ENCODE assay signal across 17 cellular contexts in the genomic region with DNA sequence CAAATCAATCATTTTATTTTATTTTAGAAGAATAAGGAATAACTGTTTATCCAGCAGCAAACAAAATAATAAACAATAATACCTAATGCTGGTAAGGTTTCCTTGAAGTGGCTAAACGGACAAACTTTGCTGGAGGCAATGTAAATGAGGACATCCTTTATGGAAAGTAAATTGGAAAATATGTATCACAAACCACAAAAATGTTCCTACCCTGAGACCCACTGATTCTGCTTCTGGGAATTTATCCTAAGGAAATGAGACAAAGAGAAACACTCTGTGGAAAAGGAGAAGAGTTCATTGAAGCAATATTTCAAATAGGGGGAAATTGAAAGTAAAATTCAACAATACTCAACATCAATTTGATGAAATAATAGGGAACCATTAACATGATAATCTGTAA. TPM values are rescaled to one million over a fixed set of nuclear protein-coding genes. Genes with fewer than 3 reads are reported as not detected.
DNase-seq lines count a peak whose midpoint lies in the region; ATAC-seq and TF ChIP-seq lines count a peak whose summit lies in the region.
"Had no signal": no experiment of that assay in that cellular context is flagged by ENCODE, and none has a peak within 500 bp of the region (broad histone marks: within the 10 kb centered on the region; RNA-seq: fewer than 3 reads in every experiment).

No MANE protein-coding gene starts in this region.

- H3K4me2 ChIP-seq in fibroblast of lung (ENCODE audit: extremely low read depth, insufficient read depth, low read length) = no peak overlapping the region
- no peak overlapping the region for H3K4me2 ChIP-seq in trophoblast cell (ENCODE audit: low read length)

- H3K4me3 ChIP-seq in fibroblast of lung (replicated peaks in 1 of 4; ENCODE audit: control extremely low read depth in 1 of 4, insufficient read depth in 1 of 4, low read depth in 3 of 4, low read length in 4 of 4) = no peak overlapping the region
- no peak overlapping the region for H3K4me3 ChIP-seq in trophoblast cell (ENCODE audit: low read depth, low read length)
- H3K4me3 ChIP-seq in upper lobe of left lung = no peak overlapping the region
- H3K4me3 ChIP-seq: right atrium auricular region had no signal

- no peaks in the 10 kb centered on the region for H4K20me1 ChIP-seq in fibroblast of lung (ENCODE audit: control insufficient read depth, extremely low read depth, insufficient read depth, low read length)

- H3K9me3 ChIP-seq in fibroblast of lung (ENCODE audit: control insufficient read depth, insufficient read depth, low read depth, low read length) = no peaks in the 10 kb centered on the region
- H3K9me3 ChIP-seq in trophoblast cell (ENCODE audit: insufficient read depth, low read depth, low read length) = no peaks in the 10 kb centered on the region
- no peaks in the 10 kb centered on the region for H3K9me3 ChIP-seq in upper lobe of left lung
- H3K9me3 ChIP-seq: right atrium auricular region had no signal

- H3K18ac ChIP-seq in trophoblast cell (ENCODE audit: low read length) = no peak overlapping the region

- H3K79me1 ChIP-seq in trophoblast cell (ENCODE audit: low read length) = peaks cover 3% of the 10 kb centered on the region

- CTCF ChIA-PET in HEK293T (lab: Yijun Ruan, JAX) = no interaction called here

- H3K14ac ChIP-seq in trophoblast cell (ENCODE audit: low read length) = no peak overlapping the region

- H4K8ac ChIP-seq in trophoblast cell (ENCODE audit: low read depth, low read length) = no peak overlapping the region

- no peak for TF ChIP-seq EP300 in upper lobe of left lung (IDR thresholded peaks at IDR 0.05)

- WGBS in trophoblast cell (ENCODE audit: extremely low coverage, insufficient coverage, insufficient read length) = no CpG with 5 or more reads among the region's 1 CpG
- 41 to 60% methylated on average over 1 of the region's 1 CpG for WGBS in upper lobe of left lung, 2 donors

- ATAC-seq in upper lobe of left lung (ENCODE audit: low FRiP score in 2 of 2) = no peak
- ATAC-seq in GM21526 (IDR thresholded peaks at IDR 0.05; ENCODE audit: low FRiP score, unreplicated experiment) = no peak

- POLR2A ChIA-PET in HEK293T (lab: Yijun Ruan, JAX) = no interaction called here

- H3K23ac ChIP-seq in trophoblast cell (ENCODE audit: low read length) = no peak overlapping the region

- H3K9ac ChIP-seq in fibroblast of lung (ENCODE audit: insufficient read depth, low read length) (no peak overlapping the region), trophoblast cell (ENCODE audit: low read length) (no peak overlapping the region)

- H3K79me2 ChIP-seq in fibroblast of lung (ENCODE audit: control insufficient read depth, insufficient read depth, low read length) = no peaks in the 10 kb centered on the region
- H3K79me2 ChIP-seq in trophoblast cell (ENCODE audit: control insufficient read depth, insufficient read depth, low read length, poor library complexity) = no peaks in the 10 kb centered on the region

- no peak overlapping the region for H2BK12ac ChIP-seq in trophoblast cell (ENCODE audit: low read length)

- no peak overlapping the region for H2AK5ac ChIP-seq in trophoblast cell (ENCODE audit: low read length)

- DNase-seq in HS-5 (ENCODE audit: low read depth) = peak; percentile 56
- DNase-seq in amniotic epithelial cell (ENCODE audit: low read depth) = peak; percentile 1
- peak; percentile 46 to 48 for DNase-seq in fibroblast of lung (ENCODE audit: low read depth in 2 of 2)
- peak; percentile 67 to 93 for DNase-seq in trophoblast cell
- DNase-seq in upper lobe of left lung = no peak
- no peak for DNase-seq in nucleus accumbens (lab: John Stamatoyannopoulos, UW)
- DNase-seq in HEK293T (ENCODE audit: extremely low spot score) = no peak
- DNase-seq: activated CD4-positive, alpha-beta T cell treated with anti-CD3 and anti-CD28 coated beads, Interleukin-2, amount 50 U/mL, for 48 hours; Calu3; GF-D8; NCI-H524 treated with DMSO at 0.1 percent for 48 hours; occipital lobe; Right ventricle myocardium superior; WERI-Rb-1 had no signal

- no peak overlapping the region for H4K91ac ChIP-seq in trophoblast cell (ENCODE audit: low read depth, low read length)

- no peak for TF ChIP-seq POLR2A in upper lobe of left lung (IDR thresholded peaks at IDR 0.05)

- H2AFZ ChIP-seq in fibroblast of lung (ENCODE audit: low read length) (no peak overlapping the region), trophoblast cell (ENCODE audit: insufficient read depth, low read length, poor library complexity) (no peak overlapping the region)

- no peak for TF ChIP-seq CTCF in fibroblast of lung (conservative IDR thresholded peaks at IDR 0.05 in 1 of 2, IDR thresholded peaks at IDR 0.05 in 1 of 2; ENCODE audit: low read depth in 1 of 2, low read length in 2 of 2)
- TF ChIP-seq CTCF in upper lobe of left lung (IDR thresholded peaks at IDR 0.05) = no peak

- H3K4ac ChIP-seq in trophoblast cell (ENCODE audit: low read depth, low read length) = no peak overlapping the region

- H3K27ac ChIP-seq in fibroblast of lung (ENCODE audit: insufficient read depth, low read length) (no peak overlapping the region), trophoblast cell (ENCODE audit: low read depth, low read length) (no peak overlapping the region), upper lobe of left lung (no peak overlapping the region)
- H3K27ac ChIP-seq: epithelial cell of prostate, right atrium auricular region, WERI-Rb-1 had no signal

- H3K27me3 ChIP-seq in fibroblast of lung (ENCODE audit: control insufficient read depth, insufficient read depth, low read length) (no peaks in the 10 kb centered on the region), trophoblast cell (ENCODE audit: insufficient read depth, low read length) (no peaks in the 10 kb centered on the region), upper lobe of left lung (no peaks in the 10 kb centered on the region)
- H3K27me3 ChIP-seq: right atrium auricular region had no signal

- H3K36me3 ChIP-seq in fibroblast of lung (ENCODE audit: control insufficient read depth, insufficient read depth, low read length) (no peaks in the 10 kb centered on the region), trophoblast cell (ENCODE audit: control insufficient read depth in 1 of 2, insufficient read depth in 2 of 2, low read length in 2 of 2) (no peaks in the 10 kb centered on the region), upper lobe of left lung (no peaks in the 10 kb centered on the region)
- H3K36me3 ChIP-seq: right atrium auricular region, WERI-Rb-1 had no signal

- H4K12ac ChIP-seq in trophoblast cell (ENCODE audit: low read depth, low read length) = no peak overlapping the region

- no peaks in the 10 kb centered on the region for H3K4me1 ChIP-seq in fibroblast of lung (ENCODE audit: control insufficient read depth, extremely low read depth, insufficient read depth, low read length)
- H3K4me1 ChIP-seq in trophoblast cell (ENCODE audit: control insufficient read depth in 1 of 2, insufficient read depth in 2 of 2, low read length in 2 of 2) = peaks cover 10 to 19% of the 10 kb centered on the region in 2 experiments
- peaks cover 0 to 15% (median 7%) of the 10 kb centered on the region in 4 donors for H3K4me1 ChIP-seq in upper lobe of left lung

- no peak overlapping the region for H2BK120ac ChIP-seq in trophoblast cell (ENCODE audit: insufficient read depth, low read length, poor library complexity)

- no peak overlapping the region for H2BK5ac ChIP-seq in trophoblast cell (ENCODE audit: low read depth, low read length, poor library complexity)

TF ChIP-seq in HEK293T, 16 proteins besides CTCF, POLR2A, EP300 and RAD21:
- TF ChIP-seq LEF1 (IDR thresholded peaks at IDR 0.05; ENCODE audit: borderline replicate concordance) = no peak
- no peak for TF ChIP-seq BHLHE40 (IDR thresholded peaks at IDR 0.05; ENCODE audit: borderline replicate concordance)
- TF ChIP-seq FOXM1 (IDR thresholded peaks at IDR 0.05; ENCODE audit: borderline replicate concordance) = no peak
- no peak for TF ChIP-seq FOXA1 (IDR thresholded peaks at IDR 0.05)
- TF ChIP-seq HDGF (IDR thresholded peaks at IDR 0.05; ENCODE audit: borderline replicate concordance) = no peak
- no peak for TF ChIP-seq ZNF384 (IDR thresholded peaks at IDR 0.05)
- no peak for TF ChIP-seq FOXK2 (IDR thresholded peaks at IDR 0.05)
- TF ChIP-seq, protein P1, sequence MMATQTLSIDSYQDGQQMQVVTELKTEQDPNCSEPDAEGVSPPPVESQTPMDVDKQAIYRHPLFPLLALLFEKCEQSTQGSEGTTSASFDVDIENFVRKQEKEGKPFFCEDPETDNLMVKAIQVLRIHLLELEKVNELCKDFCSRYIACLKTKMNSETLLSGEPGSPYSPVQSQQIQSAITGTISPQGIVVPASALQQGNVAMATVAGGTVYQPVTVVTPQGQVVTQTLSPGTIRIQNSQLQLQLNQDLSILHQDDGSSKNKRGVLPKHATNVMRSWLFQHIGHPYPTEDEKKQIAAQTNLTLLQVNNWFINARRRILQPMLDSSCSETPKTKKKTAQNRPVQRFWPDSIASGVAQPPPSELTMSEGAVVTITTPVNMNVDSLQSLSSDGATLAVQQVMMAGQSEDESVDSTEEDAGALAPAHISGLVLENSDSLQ (IDR thresholded peaks at IDR 0.05) = no peak
- no peak for TF ChIP-seq CTBP1 (IDR thresholded peaks at IDR 0.05; ENCODE audit: borderline replicate concordance)
- TF ChIP-seq NFRKB (IDR thresholded peaks at IDR 0.05) = no peak
- TF ChIP-seq TARDBP (IDR thresholded peaks at IDR 0.05) = no peak

RNA-seq across cellular contexts. Expression of a gene that starts 37.9 kb away (rescaled TPM):
- total RNA-seq in fibroblast of lung = 3.0 and 7.7 TPM in 2 replicates
- 0.40 and 0.75 TPM in 2 replicates for polyA plus RNA-seq in fibroblast of lung
- polyA plus RNA-seq in fibroblast of lung (2012) = 1.0 and 1.9 TPM in 2 replicates
- 0.70 and 1.1 TPM in 2 replicates for polyA minus RNA-seq in fibroblast of lung (ENCODE audit: low replicate concordance)
- 13.0 and 14.8 TPM in 2 replicates for polyA plus RNA-seq in trophoblast cell (2013)
- 10 to 100 TPM; 34.0 to 81.7 (median 60.5) TPM for total RNA-seq in upper lobe of left lung

Comparison
In these comparisons a context has a peak if more than half of its experiments do, and no peak if none do; other contexts are left out.
1. DNase-seq: peak in HS-5 (single experiment), amniotic epithelial cell (single experiment), fibroblast of lung (2 of 2) and trophoblast cell (2 of 2); none in upper lobe of left lung (0 of 2), nucleus accumbens (0 of 56) and HEK293T (single experiment).